ENCODE assay signal across 2 cellular contexts in genomic region chr6:151036211-151036721, GRCh38.
TF ChIP-seq lines count a peak whose summit lies in the region.
"Not testable (repeated sequence)": the region's sequence is repeated elsewhere in the genome, so short reads cannot be mapped to it uniquely, and the experiment has no call there.

No MANE protein-coding gene starts in this region.

TF ChIP-seq in IMR-90, 13 proteins besides CTCF, POLR2A, EP300 and RAD21 (continued from another document):
- peak; percentile 20; the same call in 1 of the 2 replicates for TF ChIP-seq CEBPB (IDR thresholded peaks at IDR 0.05; ENCODE audit: low read depth, low read length)
- TF ChIP-seq FOS (IDR thresholded peaks at IDR 0.05; ENCODE audit: low read depth, low read length): peak; percentile 71
- TF ChIP-seq USF2 (IDR thresholded peaks at IDR 0.05; ENCODE audit: low read depth, low read length): peak; percentile 13; the same call in 1 of the 2 replicates

TF ChIP-seq in HepG2, 621 proteins besides CTCF, POLR2A, EP300 and RAD21 (continued from another document and continues in another):
- TF ChIP-seq, protein P1, sequence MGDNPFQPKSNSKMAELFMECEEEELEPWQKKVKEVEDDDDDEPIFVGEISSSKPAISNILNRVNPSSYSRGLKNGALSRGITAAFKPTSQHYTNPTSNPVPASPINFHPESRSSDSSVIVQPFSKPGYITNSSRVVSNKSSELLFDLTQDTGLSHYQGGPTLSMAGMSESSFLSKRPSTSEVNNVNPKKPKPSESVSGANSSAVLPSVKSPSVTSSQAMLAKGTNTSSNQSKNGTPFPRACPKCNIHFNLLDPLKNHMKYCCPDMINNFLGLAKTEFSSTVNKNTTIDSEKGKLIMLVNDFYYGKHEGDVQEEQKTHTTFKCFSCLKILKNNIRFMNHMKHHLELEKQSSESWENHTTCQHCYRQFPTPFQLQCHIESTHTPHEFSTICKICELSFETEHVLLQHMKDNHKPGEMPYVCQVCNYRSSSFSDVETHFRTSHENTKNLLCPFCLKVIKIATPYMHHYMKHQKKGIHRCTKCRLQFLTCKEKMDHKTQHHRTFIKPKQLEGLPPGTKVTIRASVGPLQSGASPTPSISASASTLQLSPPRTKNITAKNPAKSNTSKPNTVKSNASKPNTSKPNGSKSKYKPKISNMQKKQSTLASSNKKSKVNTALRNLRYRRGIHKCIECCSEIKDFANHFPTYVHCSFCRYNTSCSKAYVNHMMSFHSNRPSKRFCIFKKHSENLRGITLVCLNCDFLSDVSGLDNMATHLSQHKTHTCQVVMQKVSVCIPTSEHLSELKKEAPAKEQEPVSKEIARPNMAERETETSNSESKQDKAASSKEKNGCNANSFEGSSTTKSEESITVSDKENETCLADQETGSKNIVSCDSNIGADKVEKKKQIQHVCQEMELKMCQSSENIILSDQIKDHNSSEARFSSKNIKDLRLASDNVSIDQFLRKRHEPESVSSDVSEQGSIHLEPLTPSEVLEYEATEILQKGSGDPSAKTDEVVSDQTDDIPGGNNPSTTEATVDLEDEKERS (CRISPR knock-in tag; IDR thresholded peaks at IDR 0.05): peak; percentile 52; the same call in 1 of the 2 replicates
- peak; percentile 35; the same call in 1 of the 2 replicates for TF ChIP-seq TFAP4 (IDR thresholded peaks at IDR 0.05; ENCODE audit: borderline replicate concordance, low read depth)
- peak; percentile 78 for TF ChIP-seq PPARG (CRISPR knock-in tag; conservative IDR thresholded peaks at IDR 0.05)
- peak; percentile 91 for TF ChIP-seq HNF4A (CRISPR knock-in tag; IDR thresholded peaks at IDR 0.05)
- 0 out of 2 replicates have a peak, but pooled peaks have one; percentile 63 for TF ChIP-seq ZHX2 (IDR thresholded peaks at IDR 0.05; ENCODE audit: low read depth)
- TF ChIP-seq ZHX2 (CRISPR knock-in tag; IDR thresholded peaks at IDR 0.05; ENCODE audit: borderline replicate concordance): peak; percentile 41; the same call in 1 of the 2 replicates
- TF ChIP-seq ATF7 (IDR thresholded peaks at IDR 0.05): peak; percentile 98
- peak; percentile 83; the same call in 1 of the 2 replicates for TF ChIP-seq ATF7 (CRISPR knock-in tag; IDR thresholded peaks at IDR 0.05)
- TF ChIP-seq MED1 (CRISPR knock-in tag; IDR thresholded peaks at IDR 0.05): peak; percentile 96
- TF ChIP-seq POGZ (CRISPR knock-in tag; IDR thresholded peaks at IDR 0.05): peak; percentile 66; the same call in 1 of the 2 replicates
- TF ChIP-seq ZNF652 (CRISPR knock-in tag; IDR thresholded peaks at IDR 0.05; ENCODE audit: borderline replicate concordance, low read depth): peak; percentile 83; the same call in 1 of the 2 replicates
- TF ChIP-seq RAD51 (IDR thresholded peaks at IDR 0.05; ENCODE audit: borderline replicate concordance): peak; percentile 29; the same call in 1 of the 2 replicates
- TF ChIP-seq TBX2 (CRISPR knock-in tag; IDR thresholded peaks at IDR 0.05; ENCODE audit: borderline replicate concordance): peak; percentile 78
- TF ChIP-seq FOXA1 (IDR thresholded peaks at IDR 0.05): 0 out of 2 replicates have a peak, but pooled peaks have one; percentile 16
- TF ChIP-seq FOXA1 (CRISPR knock-in tag; IDR thresholded peaks at IDR 0.05); CREM (CRISPR knock-in tag; IDR thresholded peaks at IDR 0.05); FOXP1 (IDR thresholded peaks at IDR 0.05): not testable (repeated sequence)
- TF ChIP-seq KDM6A (CRISPR knock-in tag; IDR thresholded peaks at IDR 0.05; ENCODE audit: low read depth): peak; percentile 54; the same call in 1 of the 2 replicates
- 0 out of 2 replicates have a peak, but pooled peaks have one; percentile 43 for TF ChIP-seq ELF4 (CRISPR knock-in tag; IDR thresholded peaks at IDR 0.05; ENCODE audit: borderline replicate concordance)
- peak; percentile 85 for TF ChIP-seq NCOA2 (CRISPR knock-in tag; IDR thresholded peaks at IDR 0.05)
- TF ChIP-seq CEBPG (CRISPR knock-in tag; IDR thresholded peaks at IDR 0.05): peak; percentile 52
- 0 out of 2 replicates have a peak, but pooled peaks have one; percentile 23 for TF ChIP-seq HBP1 (CRISPR knock-in tag; IDR thresholded peaks at IDR 0.05; ENCODE audit: low read depth)
- peak; percentile 86; the same call in 1 of the 2 replicates for TF ChIP-seq ZBTB21 (CRISPR knock-in tag; IDR thresholded peaks at IDR 0.05)
- TF ChIP-seq SAP130 (CRISPR knock-in tag; IDR thresholded peaks at IDR 0.05; ENCODE audit: low read depth): peak; percentile 74
- TF ChIP-seq ARID2 (CRISPR knock-in tag; IDR thresholded peaks at IDR 0.05; ENCODE audit: borderline replicate concordance): peak; percentile 19; the same call in 1 of the 2 replicates
- TF ChIP-seq PITX1 (CRISPR knock-in tag; IDR thresholded peaks at IDR 0.05): peak; percentile 43; the same call in 1 of the 2 replicates
- TF ChIP-seq YEATS2 (CRISPR knock-in tag; IDR thresholded peaks at IDR 0.05; ENCODE audit: borderline replicate concordance): peak; percentile 60; the same call in 1 of the 2 replicates
- TF ChIP-seq, protein P2, sequence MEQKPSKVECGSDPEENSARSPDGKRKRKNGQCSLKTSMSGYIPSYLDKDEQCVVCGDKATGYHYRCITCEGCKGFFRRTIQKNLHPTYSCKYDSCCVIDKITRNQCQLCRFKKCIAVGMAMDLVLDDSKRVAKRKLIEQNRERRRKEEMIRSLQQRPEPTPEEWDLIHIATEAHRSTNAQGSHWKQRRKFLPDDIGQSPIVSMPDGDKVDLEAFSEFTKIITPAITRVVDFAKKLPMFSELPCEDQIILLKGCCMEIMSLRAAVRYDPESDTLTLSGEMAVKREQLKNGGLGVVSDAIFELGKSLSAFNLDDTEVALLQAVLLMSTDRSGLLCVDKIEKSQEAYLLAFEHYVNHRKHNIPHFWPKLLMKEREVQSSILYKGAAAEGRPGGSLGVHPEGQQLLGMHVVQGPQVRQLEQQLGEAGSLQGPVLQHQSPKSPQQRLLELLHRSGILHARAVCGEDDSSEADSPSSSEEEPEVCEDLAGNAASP (CRISPR knock-in tag; IDR thresholded peaks at IDR 0.05; ENCODE audit: borderline replicate concordance): peak; percentile 64; the same call in 1 of the 2 replicates
- peak; percentile 73 for TF ChIP-seq CREM (IDR thresholded peaks at IDR 0.05)
- TF ChIP-seq FOXP4 (CRISPR knock-in tag; IDR thresholded peaks at IDR 0.05): peak; percentile 76
- peak; percentile 42; the same call in 1 of the 2 replicates for TF ChIP-seq THAP11 (CRISPR knock-in tag; IDR thresholded peaks at IDR 0.05)
- TF ChIP-seq ARNT2 (CRISPR knock-in tag; IDR thresholded peaks at IDR 0.05; ENCODE audit: low read depth): 0 out of 2 replicates have a peak, but pooled peaks have one; percentile 12
- TF ChIP-seq FOXO1 (CRISPR knock-in tag; IDR thresholded peaks at IDR 0.05): peak; percentile 57; the same call in 1 of the 2 replicates
- TF ChIP-seq ZNF232 (CRISPR knock-in tag; IDR thresholded peaks at IDR 0.05; ENCODE audit: borderline replicate concordance): 0 out of 2 replicates have a peak, but pooled peaks have one; percentile 52
- TF ChIP-seq FOXP1 (CRISPR knock-in tag; IDR thresholded peaks at IDR 0.05): 0 out of 2 replicates have a peak, but pooled peaks have one; percentile 61
- peak; percentile 93 for TF ChIP-seq JUN (CRISPR knock-in tag; IDR thresholded peaks at IDR 0.05)
- peak; percentile 42; the same call in 1 of the 2 replicates for TF ChIP-seq ZNF788 (CRISPR knock-in tag; IDR thresholded peaks at IDR 0.05; ENCODE audit: borderline replicate concordance)
- peak; percentile 88 for TF ChIP-seq HMG20A (CRISPR knock-in tag; IDR thresholded peaks at IDR 0.05; ENCODE audit: borderline replicate concordance)
- peak; percentile 74; the same call in 1 of the 2 replicates for TF ChIP-seq MBD4 (IDR thresholded peaks at IDR 0.05; ENCODE audit: borderline replicate concordance, low read length)
- TF ChIP-seq, protein P3, sequence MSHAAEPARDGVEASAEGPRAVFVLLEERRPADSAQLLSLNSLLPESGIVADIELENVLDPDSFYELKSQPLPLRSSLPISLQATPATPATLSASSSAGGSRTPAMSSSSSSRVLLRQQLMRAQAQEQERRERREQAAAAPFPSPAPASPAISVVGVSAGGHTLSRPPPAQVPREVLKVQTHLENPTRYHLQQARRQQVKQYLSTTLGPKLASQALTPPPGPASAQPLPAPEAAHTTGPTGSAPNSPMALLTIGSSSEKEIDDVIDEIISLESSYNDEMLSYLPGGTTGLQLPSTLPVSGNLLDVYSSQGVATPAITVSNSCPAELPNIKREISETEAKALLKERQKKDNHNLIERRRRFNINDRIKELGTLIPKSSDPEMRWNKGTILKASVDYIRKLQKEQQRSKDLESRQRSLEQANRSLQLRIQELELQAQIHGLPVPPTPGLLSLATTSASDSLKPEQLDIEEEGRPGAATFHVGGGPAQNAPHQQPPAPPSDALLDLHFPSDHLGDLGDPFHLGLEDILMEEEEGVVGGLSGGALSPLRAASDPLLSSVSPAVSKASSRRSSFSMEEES (CRISPR knock-in tag; IDR thresholded peaks at IDR 0.05): peak; percentile 98
- TF ChIP-seq, protein P4, sequence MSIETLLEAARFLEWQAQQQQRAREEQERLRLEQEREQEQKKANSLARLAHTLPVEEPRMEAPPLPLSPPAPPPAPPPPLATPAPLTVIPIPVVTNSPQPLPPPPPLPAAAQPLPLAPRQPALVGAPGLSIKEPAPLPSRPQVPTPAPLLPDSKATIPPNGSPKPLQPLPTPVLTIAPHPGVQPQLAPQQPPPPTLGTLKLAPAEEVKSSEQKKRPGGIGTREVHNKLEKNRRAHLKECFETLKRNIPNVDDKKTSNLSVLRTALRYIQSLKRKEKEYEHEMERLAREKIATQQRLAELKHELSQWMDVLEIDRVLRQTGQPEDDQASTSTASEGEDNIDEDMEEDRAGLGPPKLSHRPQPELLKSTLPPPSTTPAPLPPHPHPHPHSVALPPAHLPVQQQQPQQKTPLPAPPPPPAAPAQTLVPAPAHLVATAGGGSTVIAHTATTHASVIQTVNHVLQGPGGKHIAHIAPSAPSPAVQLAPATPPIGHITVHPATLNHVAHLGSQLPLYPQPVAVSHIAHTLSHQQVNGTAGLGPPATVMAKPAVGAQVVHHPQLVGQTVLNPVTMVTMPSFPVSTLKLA (IDR thresholded peaks at IDR 0.05): peak; percentile 38; the same call in 1 of the 2 replicates
